Comparison of ENCODE assay signal across 17 cellular contexts in genomic region chr1:116983678-116984077, GRCh38.
"Had no signal": no experiment of that assay in that cellular context is flagged by ENCODE, and none has a peak within 500 bp of the region (broad histone marks: within the 10 kb centered on the region; RNA-seq: fewer than 3 reads in every experiment).

No MANE protein-coding gene starts in this region.

- DNase-seq: activated CD4-positive, alpha-beta T cell treated with anti-CD3 and anti-CD28 coated beads, Interleukin-2, amount 10 ng/mL, durations not matched to agents 24 days and 14 days; activated CD8-positive, alpha-beta T cell treated with anti-CD3 and anti-CD28 coated beads for 36 hours; activated naive CD4-positive, alpha-beta T cell treated with anti-CD3 and anti-CD28 coated beads, Interleukin-2, amount 50 U/mL, for 16 hours; activated T-cell treated with anti-CD3 and anti-CD28 coated beads, Interleukin-2, amount 50 U/mL, for 1 hour; dermis blood vessel endothelial cell; effector memory CD4-positive, alpha-beta T cell; esophagus squamous epithelium; hypothalamus; left lung; natural killer cell; stimulated activated CD4-positive, alpha-beta T cell treated with anti-CD3 and anti-CD28 coated beads, Interleukin-2, amount 100 ng/mL, for 48 hours; stomach; T-helper 1 cell; T1000; testis; upper lobe of left lung had no signal

- H3K4me3 Mint-ChIP-seq: activated CD4-positive, alpha-beta T cell treated with anti-CD3 and anti-CD28 coated beads, Interleukin-2, amount 10 ng/mL, durations not matched to agents 24 days and 14 days; activated CD8-positive, alpha-beta T cell treated with anti-CD3 and anti-CD28 coated beads for 36 hours; natural killer cell had no signal

- H3K27me3 ChIP-seq: esophagus squamous epithelium, left lung, pancreas, stomach, testis, upper lobe of left lung had no signal

- H3K27ac Mint-ChIP-seq: activated CD4-positive, alpha-beta T cell treated with anti-CD3 and anti-CD28 coated beads, Interleukin-2, amount 10 ng/mL, durations not matched to agents 24 days and 14 days; activated CD8-positive, alpha-beta T cell treated with anti-CD3 and anti-CD28 coated beads for 36 hours; natural killer cell had no signal

- H3K9me3 ChIP-seq: esophagus squamous epithelium, left lung, pancreas, stomach, testis, upper lobe of left lung had no signal

- H3K27me3 Mint-ChIP-seq: activated CD4-positive, alpha-beta T cell treated with anti-CD3 and anti-CD28 coated beads, Interleukin-2, amount 10 ng/mL, durations not matched to agents 24 days and 14 days; activated CD8-positive, alpha-beta T cell treated with anti-CD3 and anti-CD28 coated beads for 36 hours had no signal

- ATAC-seq: activated CD8-positive, alpha-beta T cell treated with anti-CD3 and anti-CD28 coated beads for 36 hours; left lung; natural killer cell had no signal

- H3K27ac ChIP-seq: esophagus squamous epithelium, left lung, testis, upper lobe of left lung had no signal

- H3K9me3 Mint-ChIP-seq: activated CD4-positive, alpha-beta T cell treated with anti-CD3 and anti-CD28 coated beads, Interleukin-2, amount 10 ng/mL, durations not matched to agents 24 days and 14 days; natural killer cell had no signal

- H3K36me3 Mint-ChIP-seq: natural killer cell had no signal

- H3K36me3 ChIP-seq: left lung, pancreas, upper lobe of left lung had no signal

- H3K4me1 ChIP-seq: left lung, testis, upper lobe of left lung had no signal

- H3K4me3 ChIP-seq: esophagus squamous epithelium, left lung, pancreas, stomach, testis, upper lobe of left lung had no signal
